ENCODE assay signal across 18 cellular contexts in genomic region chr11:83079820-83080219, GRCh38. TPM values are rescaled to one million over a fixed set of nuclear protein-coding genes. Genes with fewer than 3 reads are reported as not detected.
DNase-seq lines count a peak whose midpoint lies in the region; ATAC-seq lines count a peak whose summit lies in the region.
"Had no signal": no experiment of that assay in that cellular context is flagged by ENCODE, and none has a peak within 500 bp of the region (broad histone marks: within the 10 kb centered on the region; RNA-seq: fewer than 3 reads in every experiment).

No MANE protein-coding gene starts in this region.

- H2AFZ ChIP-seq in Karpas-422 (ENCODE audit: low read length) = no peak overlapping the region
- H2AFZ ChIP-seq: PC-9 had no signal

- H3K27me3 Mint-ChIP-seq in activated naive CD8-positive, alpha-beta T cell = no peaks in the 10 kb centered on the region
- no peaks in the 10 kb centered on the region for H3K27me3 Mint-ChIP-seq in activated naive CD8-positive, alpha-beta T cell treated with anti-CD3 and anti-CD28 coated beads, Interleukin-2, amount 50 U/mL, for 24 hours
- no peaks in the 10 kb centered on the region for H3K27me3 Mint-ChIP-seq in memory B cell

- no peak overlapping the region for H3K9ac ChIP-seq in Karpas-422 (ENCODE audit: low read length)
- no peak overlapping the region for H3K9ac ChIP-seq in subcutaneous abdominal adipose tissue (ENCODE audit: low read length in 5 of 5)

- H3K4me3 ChIP-seq in Karpas-422 (ENCODE audit: low read length) (no peak overlapping the region), subcutaneous abdominal adipose tissue (ENCODE audit: low read depth in 1 of 5, low read length in 5 of 5) (no peak overlapping the region)
- H3K4me3 ChIP-seq: PC-9, SJCRH30 had no signal

- peaks cover 28% of the 10 kb centered on the region for H3K4me1 Mint-ChIP-seq in activated naive CD8-positive, alpha-beta T cell (ENCODE audit: low read depth)
- peaks cover 20% of the 10 kb centered on the region for H3K4me1 Mint-ChIP-seq in activated naive CD8-positive, alpha-beta T cell treated with anti-CD3 and anti-CD28 coated beads, Interleukin-2, amount 50 U/mL, for 24 hours
- H3K4me1 Mint-ChIP-seq in memory B cell = peaks cover 10% of the 10 kb centered on the region

- ATAC-seq in activated naive CD8-positive, alpha-beta T cell treated with anti-CD3 and anti-CD28 coated beads, Interleukin-2, amount 50 U/mL, for 24 hours = no peak
- ATAC-seq in memory B cell (ENCODE audit: low read depth) = no peak
- no peak for ATAC-seq in HG03521 (IDR thresholded peaks at IDR 0.05; ENCODE audit: unreplicated experiment)

- H3K27ac Mint-ChIP-seq in activated naive CD8-positive, alpha-beta T cell = peak overlapping the region; percentile 35
- H3K27ac Mint-ChIP-seq in activated naive CD8-positive, alpha-beta T cell treated with anti-CD3 and anti-CD28 coated beads, Interleukin-2, amount 50 U/mL, for 24 hours = no peak overlapping the region
- peak overlapping the region; percentile 50 for H3K27ac Mint-ChIP-seq in memory B cell

- no peaks in the 10 kb centered on the region for H3K79me2 ChIP-seq in Karpas-422 (ENCODE audit: low read length)

- H3K36me3 Mint-ChIP-seq in activated naive CD8-positive, alpha-beta T cell = peaks cover 4% of the 10 kb centered on the region
- H3K36me3 Mint-ChIP-seq in activated naive CD8-positive, alpha-beta T cell treated with anti-CD3 and anti-CD28 coated beads, Interleukin-2, amount 50 U/mL, for 24 hours (ENCODE audit: low read depth) = peaks cover 28% of the 10 kb centered on the region
- peaks cover 7% of the 10 kb centered on the region for H3K36me3 Mint-ChIP-seq in memory B cell

- H3K36me3 ChIP-seq in Karpas-422 (ENCODE audit: insufficient read depth, low read length) (peaks cover 14% of the 10 kb centered on the region; the same call in 1 of the 2 replicates), subcutaneous abdominal adipose tissue (ENCODE audit: control insufficient read depth in 5 of 5, insufficient read depth in 5 of 5, low read length in 5 of 5) (peaks cover 0 to 9% (median 7%) of the 10 kb centered on the region in 5 donors)

- no peak overlapping the region for H3K4me2 ChIP-seq in Karpas-422 (ENCODE audit: low read depth, low read length, poor library complexity, severe bottlenecking)
- H3K4me2 ChIP-seq: PC-9 had no signal

- H3K9me3 Mint-ChIP-seq in activated naive CD8-positive, alpha-beta T cell (ENCODE audit: low read depth) = no peaks in the 10 kb centered on the region
- no peaks in the 10 kb centered on the region for H3K9me3 Mint-ChIP-seq in activated naive CD8-positive, alpha-beta T cell treated with anti-CD3 and anti-CD28 coated beads, Interleukin-2, amount 50 U/mL, for 24 hours
- no peaks in the 10 kb centered on the region for H3K9me3 Mint-ChIP-seq in memory B cell

- no peak overlapping the region for H3K27ac ChIP-seq in Karpas-422 (ENCODE audit: low read length)
- H3K27ac ChIP-seq in subcutaneous abdominal adipose tissue (ENCODE audit: low read depth, low read length) = peak overlapping the region; percentile 7
- H3K27ac ChIP-seq: C4-2B, PC-9, SJCRH30 had no signal

- no peaks in the 10 kb centered on the region for H3K27me3 ChIP-seq in Karpas-422 (ENCODE audit: low read length)
- H3K27me3 ChIP-seq in subcutaneous abdominal adipose tissue (ENCODE audit: control insufficient read depth in 5 of 5, insufficient read depth in 4 of 5, low read length in 5 of 5) = no peaks in the 10 kb centered on the region
- H3K27me3 ChIP-seq: SJCRH30 had no signal

- H4K20me1 ChIP-seq in Karpas-422 (ENCODE audit: insufficient read depth, low read depth, low read length) = no peaks in the 10 kb centered on the region

- H3K4me1 ChIP-seq in Karpas-422 (ENCODE audit: low read length) (no peaks in the 10 kb centered on the region), subcutaneous abdominal adipose tissue (ENCODE audit: control insufficient read depth in 5 of 5, insufficient read depth in 5 of 5, low read length in 5 of 5) (peaks cover 0 to 2% (median 0%) of the 10 kb centered on the region in 5 donors)
- H3K4me1 ChIP-seq: SJCRH30 had no signal

- no peaks in the 10 kb centered on the region for H3K9me2 ChIP-seq in Karpas-422 (replicated peaks; ENCODE audit: insufficient read depth, low read length)

- no peak overlapping the region for H3K4me3 Mint-ChIP-seq in activated naive CD8-positive, alpha-beta T cell
- H3K4me3 Mint-ChIP-seq in activated naive CD8-positive, alpha-beta T cell treated with anti-CD3 and anti-CD28 coated beads, Interleukin-2, amount 50 U/mL, for 24 hours = no peak overlapping the region
- no peak overlapping the region for H3K4me3 Mint-ChIP-seq in memory B cell

- DNase-seq in activated naive CD8-positive, alpha-beta T cell treated with anti-CD3 and anti-CD28 coated beads, Interleukin-2, amount 50 U/mL, for 24 hours = no peak
- DNase-seq in Karpas-422 (peak; percentile 41), memory B cell (ENCODE audit: low spot score in 2 of 2) (no peak), DMS53 treated with DMSO at 0.1 percent for 48 hours (lab: John Stamatoyannopoulos, UW; ENCODE audit: unreplicated experiment) (no peak)
- DNase-seq: Calu3, DMS79, H7, IMR-90, NCI-H1417, NCI-H1930, NCI-H2171, NCI-H774, PC-9, SJCRH30 had no signal

- H3K9me3 ChIP-seq in Karpas-422 (ENCODE audit: low read length) (no peaks in the 10 kb centered on the region), subcutaneous abdominal adipose tissue (ENCODE audit: control insufficient read depth in 5 of 5, low read length in 5 of 5) (no peaks in the 10 kb centered on the region)
- H3K9me3 ChIP-seq: SJCRH30 had no signal

RNA-seq across cellular contexts. Expression of gene RAB30, which starts 8.1 kb away (rescaled TPM):
- total RNA-seq in Karpas-422 (2014; rRNA removed; shearing (Covaris generic); ENCODE audit: low replicate concordance) = 66.5 and 66.7 TPM in 2 replicates
